Comparison of ENCODE assay signal across 8 cellular contexts in genomic region chr6:122033564-122034181, GRCh38.
DNase-seq lines count a peak whose midpoint lies in the region; ATAC-seq and TF ChIP-seq lines count a peak whose summit lies in the region.

No MANE protein-coding gene starts in this region.

- intact Hi-C loops in lower lobe of right lung (cut with DNase I), result loop anchor here (5.0 kb wide), 1 partner anchor 601 kb away; no protein-coding TSS in a partner anchor

- H3F3A ChIP-seq in OCI-LY1 (ENCODE audit: insufficient read depth, low read length), result no peaks in the 10 kb centered on the region

- ATAC-seq in GM21786 (IDR thresholded peaks at IDR 0.05; ENCODE audit: unreplicated experiment), result peak; percentile 95
- ATAC-seq in lower lobe of right lung, result peak; percentile 90 to 93

- peak; percentile 46 for DNase-seq in HuH-7 (ENCODE audit: low spot score)
- peak; percentile 76 for DNase-seq in dedifferentiated amniotic fluid mesenchymal stem cell (ENCODE audit: extremely low spot score)
- DNase-seq in lower lobe of right lung, result no peak
- DNase-seq in stimulated activated CD4-positive, alpha-beta T cell treated with anti-CD3 and anti-CD28 coated beads, Interleukin-4, amount 100 ng/mL, for 1 hour, result no peak
- DNase-seq in activated T-cell treated with anti-CD3 and anti-CD28 coated beads, Interleukin-2, amount 50 U/mL, for 1 hour, result no peak

- H3K9ac ChIP-seq in OCI-LY1 (ENCODE audit: low read length), result no peak overlapping the region

- no peaks in the 10 kb centered on the region for H3K4me1 ChIP-seq in OCI-LY1 (ENCODE audit: insufficient read depth, low read length, severe bottlenecking)
- H3K4me1 ChIP-seq in lower lobe of right lung, result peaks cover 6% of the 10 kb centered on the region

- no peak overlapping the region for H3K4me3 ChIP-seq in OCI-LY1 (ENCODE audit: low read depth, low read length, poor library complexity, severe bottlenecking)
- no peak overlapping the region for H3K4me3 ChIP-seq in lower lobe of right lung

- no peak overlapping the region for H2AFZ ChIP-seq in OCI-LY1 (ENCODE audit: low read length)

- H3K27me3 ChIP-seq in OCI-LY1 (ENCODE audit: insufficient read depth, low read length), result no peaks in the 10 kb centered on the region
- H3K27me3 ChIP-seq in lower lobe of right lung (ENCODE audit: low read depth), result no peaks in the 10 kb centered on the region

- no peaks in the 10 kb centered on the region for H3K79me2 ChIP-seq in OCI-LY1 (ENCODE audit: insufficient read depth, low read length)

- TF ChIP-seq CTCF in GM12872 (IDR thresholded peaks at IDR 0.05; ENCODE audit: insufficient read depth, low read depth, low read length) (peak; percentile 51), OCI-LY1 (IDR thresholded peaks at IDR 0.05; ENCODE audit: low read length) (peak; percentile 64), lower lobe of right lung (IDR thresholded peaks at IDR 0.05) (peak; percentile 57)

- H3K36me3 ChIP-seq in OCI-LY1 (ENCODE audit: insufficient read depth, low read length), result no peaks in the 10 kb centered on the region
- H3K36me3 ChIP-seq in lower lobe of right lung, result no peaks in the 10 kb centered on the region

- H3K4me2 ChIP-seq in OCI-LY1 (ENCODE audit: low read length), result no peak overlapping the region

- H3K9me3 ChIP-seq in OCI-LY1 (ENCODE audit: low read length), result no peaks in the 10 kb centered on the region
- no peaks in the 10 kb centered on the region for H3K9me3 ChIP-seq in lower lobe of right lung

- H3K9me2 ChIP-seq in OCI-LY1 (ENCODE audit: low read depth, low read length), result no peaks in the 10 kb centered on the region

- no peaks in the 10 kb centered on the region for H4K20me1 ChIP-seq in OCI-LY1 (ENCODE audit: insufficient read depth, low read length)

- H3K27ac ChIP-seq in OCI-LY1 (ENCODE audit: low read depth, low read length, poor library complexity, severe bottlenecking) (no peak overlapping the region), lower lobe of right lung (no peak overlapping the region)

Comparison
In these comparisons a context has a peak if more than half of its experiments do, and no peak if none do; other contexts are left out.
1. DNase-seq: peak in HuH-7 (single experiment) and dedifferentiated amniotic fluid mesenchymal stem cell (single experiment); none in lower lobe of right lung (single experiment), stimulated activated CD4-positive, alpha-beta T cell treated with anti-CD3 and anti-CD28 coated beads, Interleukin-4, amount 100 ng/mL, for 1 hour (single experiment) and activated T-cell treated with anti-CD3 and anti-CD28 coated beads, Interleukin-2, amount 50 U/mL, for 1 hour (single experiment).
2. Peak in every context shown above with its lines, with median percentiles within 50 percentile points of each other: CTCF ChIP-seq.